9 cellular contexts compared by ENCODE assay signal in genomic region chr17:7885357-7886226, GRCh38. TPM values are rescaled to one million over a fixed set of nuclear protein-coding genes. Genes with fewer than 3 reads are reported as not detected.
DNase-seq lines count a peak whose midpoint lies in the region; ATAC-seq and TF ChIP-seq lines count a peak whose summit lies in the region.
"Had no signal": no experiment of that assay in that cellular context is flagged by ENCODE, and none has a peak within 500 bp of the region (broad histone marks: within the 10 kb centered on the region; RNA-seq: fewer than 3 reads in every experiment).

No MANE protein-coding gene starts in this region.

- intact Hi-C loops in upper lobe of right lung (cut with DNase I): no loop called here

- H3K27ac ChIP-seq in BLaER1 treated with 17β-estradiol and CSF1 and Interleukin-3, amounts not matched to agents 10 nM and 100 nM: peak overlapping the region; percentile 89 to 98 (median 96)
- H3K27ac ChIP-seq in GM23338 (ENCODE audit: low read depth): no peak overlapping the region
- peak overlapping the region; percentile 99 for H3K27ac ChIP-seq in neural cell (ENCODE audit: low read length)
- H3K27ac ChIP-seq in upper lobe of right lung: peak overlapping the region; percentile 90

- H2AFZ ChIP-seq in GM23338 (peak overlapping the region; percentile 92), neural cell (ENCODE audit: low read depth, low read length) (no peak overlapping the region)

- H3K79me2 ChIP-seq in GM23338 (replicated peaks; ENCODE audit: insufficient read depth): no peaks in the 10 kb centered on the region
- H3K79me2 ChIP-seq in neural cell (replicated peaks; ENCODE audit: insufficient read depth, low read length): peaks cover 55% of the 10 kb centered on the region

- H3K4me3 ChIP-seq in BLaER1 treated with 17β-estradiol and CSF1 and Interleukin-3, amounts not matched to agents 10 nM and 100 nM: peak overlapping the region; percentile 77 to 97 (median 86)
- H3K4me3 ChIP-seq in GM23338 (peak overlapping the region; percentile 65), fibroblast of pulmonary artery (replicated peaks; ENCODE audit: low read depth, low read length) (peak overlapping the region; percentile 78), neural cell (ENCODE audit: low read length) (peak overlapping the region; percentile 100), upper lobe of right lung (peak overlapping the region; percentile 88)

- H3K9me3 Mint-ChIP-seq in GM23338: no peaks in the 10 kb centered on the region; the same call in 2 of the 3 replicates
- H3K9me3 Mint-ChIP-seq: IgD-negative memory B cell had no signal

- no peaks in the 10 kb centered on the region for H3K27me3 ChIP-seq in BLaER1 treated with 17β-estradiol and CSF1 and Interleukin-3, amounts not matched to agents 10 nM and 100 nM
- H3K27me3 ChIP-seq in GM23338 (ENCODE audit: insufficient read depth) (peaks cover 72% of the 10 kb centered on the region), neural cell (ENCODE audit: insufficient read depth, low read depth, low read length) (no peaks in the 10 kb centered on the region), upper lobe of right lung (no peaks in the 10 kb centered on the region)

- ATAC-seq in GM23338 (peak; percentile 20), upper lobe of right lung (peak; percentile 4), GM19395 (IDR thresholded peaks at IDR 0.05; ENCODE audit: unreplicated experiment) (no peak)

- H3F3A ChIP-seq in GM23338 (replicated peaks; ENCODE audit: low read depth) (peaks cover 8% of the 10 kb centered on the region), neural cell (ENCODE audit: insufficient read depth, low read length, poor library complexity, severe bottlenecking) (peaks cover 12% of the 10 kb centered on the region)

- H3K9me3 ChIP-seq in BLaER1 treated with 17β-estradiol and CSF1 and Interleukin-3, amounts not matched to agents 10 nM and 100 nM (replicated peaks in 1 of 11): no peaks in the 10 kb centered on the region
- H3K9me3 ChIP-seq in neural cell (ENCODE audit: low read length) (no peaks in the 10 kb centered on the region), upper lobe of right lung (no peaks in the 10 kb centered on the region)

- no peak overlapping the region for H3K27ac Mint-ChIP-seq in GM23338
- H3K27ac Mint-ChIP-seq: IgD-negative memory B cell had no signal

- peaks cover 3% of the 10 kb centered on the region; the same call in 2 of the 3 replicates for H3K4me1 Mint-ChIP-seq in GM23338

- TF ChIP-seq CTCF in GM23338 (conservative IDR thresholded peaks at IDR 0.05; ENCODE audit: low read depth in 2 of 2) (no peak), fibroblast of pulmonary artery (IDR thresholded peaks at IDR 0.05; ENCODE audit: low read length, missing control alignments) (no peak), neural cell (IDR thresholded peaks at IDR 0.05; ENCODE audit: poor library complexity, severe bottlenecking) (no peak), upper lobe of right lung (IDR thresholded peaks at IDR 0.05) (no peak)

- peak overlapping the region; percentile 90 to 98 (median 96) for H3K9ac ChIP-seq in BLaER1 treated with 17β-estradiol and CSF1 and Interleukin-3, amounts not matched to agents 10 nM and 100 nM
- peak overlapping the region; percentile 100 for H3K9ac ChIP-seq in neural cell (ENCODE audit: low read length)

- H4K20me1 ChIP-seq in BLaER1 treated with 17β-estradiol and CSF1 and Interleukin-3, amounts not matched to agents 10 nM and 100 nM: peaks cover 6 to 31% (median 27%) of the 10 kb centered on the region in 11 experiments; a peak in 20 of 22 replicates
- no peaks in the 10 kb centered on the region for H4K20me1 ChIP-seq in GM23338 (replicated peaks; ENCODE audit: insufficient read depth)
- no peaks in the 10 kb centered on the region for H4K20me1 ChIP-seq in neural cell (ENCODE audit: insufficient read depth)

- H3K9me2 ChIP-seq in GM23338 (ENCODE audit: insufficient read depth) (no peaks in the 10 kb centered on the region), neural cell (ENCODE audit: insufficient read depth, low read length) (no peaks in the 10 kb centered on the region)

- DNase-seq in GM23338 (ENCODE audit: low spot score) (peak; percentile 72), NCI-H82 (lab: John Stamatoyannopoulos, UW) (peak; percentile 77), activated T-cell treated with anti-CD3 and anti-CD28 coated beads for 4 hours (peak; percentile 17), fibroblast of pulmonary artery (ENCODE audit: low read depth) (peak; percentile 31), upper lobe of right lung (peak; percentile 81)

- H3K27me3 Mint-ChIP-seq in GM23338 (ENCODE audit: insufficient read depth, low read depth, poor library complexity): peaks cover 9% of the 10 kb centered on the region
- H3K27me3 Mint-ChIP-seq: IgD-negative memory B cell had no signal

- H3K36me3 ChIP-seq in BLaER1 treated with 17β-estradiol and CSF1 and Interleukin-3, amounts not matched to agents 10 nM and 100 nM: peaks cover 12 to 24% (median 16%) of the 10 kb centered on the region in 11 experiments
- H3K36me3 ChIP-seq in GM23338 (ENCODE audit: insufficient read depth) (0 out of 2 replicates have a peak, but pooled peaks cover 3% of the 10 kb centered on the region), neural cell (ENCODE audit: insufficient read depth, low read length) (no peaks in the 10 kb centered on the region), upper lobe of right lung (peaks cover 5% of the 10 kb centered on the region)

- H3K4me2 ChIP-seq in BLaER1 treated with 17β-estradiol and CSF1 and Interleukin-3, amounts not matched to agents 10 nM and 100 nM: peak overlapping the region; percentile 95 to 100 (median 96)
- H3K4me2 ChIP-seq in GM23338 (peak overlapping the region; percentile 88), neural cell (ENCODE audit: low read length) (peak overlapping the region; percentile 93)

- no peaks in the 10 kb centered on the region; the same call in 2 of the 3 replicates for H3K36me3 Mint-ChIP-seq in GM23338 (ENCODE audit: low read depth)
- H3K36me3 Mint-ChIP-seq: IgD-negative memory B cell had no signal

- peak overlapping the region; percentile 54; the same call in 1 of the 3 replicates for H3K4me3 Mint-ChIP-seq in GM23338

- TF ChIP-seq EP300 in neural cell (conservative IDR thresholded peaks at IDR 0.05; ENCODE audit: poor library complexity, severe bottlenecking): peak; percentile 35

- H3K4me1 ChIP-seq in BLaER1 treated with 17β-estradiol and CSF1 and Interleukin-3, amounts not matched to agents 10 nM and 100 nM: peaks cover 56 to 69% (median 60%) of the 10 kb centered on the region in 10 experiments
- H3K4me1 ChIP-seq in GM23338 (ENCODE audit: insufficient read depth) (peaks cover 46% of the 10 kb centered on the region), upper lobe of right lung (peaks cover 60% of the 10 kb centered on the region)

- TF ChIP-seq RAD21 in neural cell (conservative IDR thresholded peaks at IDR 0.05): no peak

TF ChIP-seq in neural cell, 6 proteins besides CTCF, POLR2A, EP300 and RAD21 (continues in another document):
- TF ChIP-seq REST (IDR thresholded peaks at IDR 0.05; ENCODE audit: borderline replicate concordance): peak; percentile 35
- no peak for TF ChIP-seq EZH2 (IDR thresholded peaks at IDR 0.05; ENCODE audit: borderline replicate concordance, insufficient read depth, low read length, poor library complexity, severe bottlenecking)
- no peak for TF ChIP-seq SMC3 (conservative IDR thresholded peaks at IDR 0.05; ENCODE audit: poor library complexity)

RNA-seq across cellular contexts. Expression of gene CHD3, which starts 3.0 kb away (rescaled TPM):
- 9.7 and 12.3 TPM in 2 replicates for total RNA-seq in GM23338 (2014; rRNA removed; shearing (Covaris generic))
- polyA plus RNA-seq in GM23338 (2016; fragmentation: Nextera tagmentation; extraction: Ambion mirVana): 2.9 and 3.0 TPM in 2 replicates
- 115 and 159 TPM in 2 replicates for polyA plus RNA-seq in neural cell
- polyA minus RNA-seq in neural cell: 296 and 321 TPM in 2 replicates
- 93.0 TPM for total RNA-seq in upper lobe of right lung

RNA-seq across cellular contexts. Expression of gene CYB5D1, which starts 27.8 kb away (rescaled TPM):
- 5.6 and 8.4 TPM in 2 replicates for total RNA-seq in GM23338 (2014; rRNA removed; shearing (Covaris generic))
- polyA plus RNA-seq in GM23338 (2016; fragmentation: Nextera tagmentation; extraction: Ambion mirVana) (2.7 and 3.5 TPM in 2 replicates), neural cell (21.1 and 30.4 TPM in 2 replicates)
- 25.8 and 27.8 TPM in 2 replicates for polyA minus RNA-seq in neural cell
- 7.2 TPM for total RNA-seq in upper lobe of right lung

RNA-seq across cellular contexts. Expression of gene NAA38, which starts 28.2 kb away (rescaled TPM):
- total RNA-seq in GM23338 (2014; rRNA removed; shearing (Covaris generic)): 17.1 and 24.0 TPM in 2 replicates
- 74.8 and 78.5 TPM in 2 replicates for polyA plus RNA-seq in GM23338 (2016; fragmentation: Nextera tagmentation; extraction: Ambion mirVana)
- polyA plus RNA-seq in neural cell: 99.5 and 110 TPM in 2 replicates
- polyA minus RNA-seq in neural cell: 27.0 and 30.9 TPM in 2 replicates
- 58.7 TPM for total RNA-seq in upper lobe of right lung

RNA-seq across cellular contexts. Expression of gene RNF227, which starts 30.5 kb away (rescaled TPM):
- 0.66 and 1.4 TPM in 2 replicates for total RNA-seq in GM23338 (2014; rRNA removed; shearing (Covaris generic))
- 0.35 and 0.42 TPM in 2 replicates for polyA plus RNA-seq in GM23338 (2016; fragmentation: Nextera tagmentation; extraction: Ambion mirVana)
- 69.9 and 81.4 TPM in 2 replicates for polyA plus RNA-seq in neural cell
- polyA minus RNA-seq in neural cell: 22.6 and 45.8 TPM in 2 replicates
- 8.0 TPM for total RNA-seq in upper lobe of right lung

RNA-seq across cellular contexts. Expression of gene TMEM88, which starts 30.7 kb away (rescaled TPM):
- total RNA-seq in GM23338 (2014; rRNA removed; shearing (Covaris generic)): 0.97 TPM in 1 of 2 replicates, not detected in the other
- polyA plus RNA-seq in GM23338 (2016; fragmentation: Nextera tagmentation; extraction: Ambion mirVana): 0.43 and 0.58 TPM in 2 replicates
- polyA plus RNA-seq in neural cell: 4.2 and 6.7 TPM in 2 replicates
- 1.4 and 1.5 TPM in 2 replicates for polyA minus RNA-seq in neural cell
- 10.7 TPM for total RNA-seq in upper lobe of right lung
- polyA plus RNA-seq: IgD-negative memory B cell had no signal

Comparison
In these comparisons a context has a peak if more than half of its experiments do, and no peak if none do; other contexts are left out.
1. DNase-seq: peak in every context shown above with its lines; median percentile 81 in upper lobe of right lung; 77 in NCI-H82; 72 in GM23338; 31 in fibroblast of pulmonary artery; 17 in activated T-cell treated with anti-CD3 and anti-CD28 coated beads for 4 hours.